19 cellular contexts compared by ENCODE assay signal in genomic region chr11:34030386-34030785, GRCh38. TPM values are rescaled to one million over a fixed set of nuclear protein-coding genes. Genes with fewer than 3 reads are reported as not detected.
A peak's percentile ranks its signal among the peaks of the same experiment; 100 is the strongest.
DNase-seq lines count a peak whose midpoint lies in the region; ATAC-seq, FAIRE-seq and TF ChIP-seq lines count a peak whose summit lies in the region.
"Had no signal": no experiment of that assay in that cellular context is flagged by ENCODE, and none has a peak within 500 bp of the region (broad histone marks: within the 10 kb centered on the region; RNA-seq: fewer than 3 reads in every experiment).

No MANE protein-coding gene starts in this region.

- no peak overlapping the region for H3K27ac ChIP-seq in keratinocyte (ENCODE audit: control insufficient read depth, insufficient read depth, low read length)
- H3K27ac ChIP-seq: Peyer's patch had no signal

- H3K9me1 ChIP-seq in keratinocyte (ENCODE audit: control insufficient read depth, extremely low read depth, insufficient read depth, low read length) = no peaks in the 10 kb centered on the region

- H3K4me1 ChIP-seq in keratinocyte (ENCODE audit: control insufficient read depth, extremely low read depth, insufficient read depth, low read length) = peaks cover 18% of the 10 kb centered on the region

- H3K4me3 ChIP-seq in bronchial epithelial cell (ENCODE audit: low read depth, low read length) = no peak overlapping the region
- H3K4me3 ChIP-seq in keratinocyte (ENCODE audit: control insufficient read depth in 2 of 3, extremely low read depth in 1 of 3, insufficient read depth in 2 of 3, low read depth in 1 of 3, low read length in 3 of 3) = no peak overlapping the region
- H3K4me3 ChIP-seq: Peyer's patch had no signal

- H2AFZ ChIP-seq in keratinocyte (ENCODE audit: control insufficient read depth, low read length) = no peak overlapping the region

- H3K4me2 ChIP-seq in keratinocyte (ENCODE audit: control insufficient read depth, extremely low read depth, insufficient read depth, low read depth, low read length) = peak overlapping the region; percentile 41

- peak; percentile 14 for DNase-seq in NCI-H69 (lab: John Stamatoyannopoulos, UW)
- DNase-seq in bronchial epithelial cell (ENCODE audit: low read depth) = peak; percentile 90
- peak; percentile 87 for DNase-seq in keratinocyte (ENCODE audit: low read depth, low spot score)
- peak; percentile 66 for DNase-seq in renal cortical epithelial cell (ENCODE audit: low read depth)
- no peak for DNase-seq in NCI-H2227 (lab: John Stamatoyannopoulos, UW; ENCODE audit: unreplicated experiment)
- no peak for DNase-seq in mesenteric fat pad (ENCODE audit: low spot score)
- DNase-seq in left lobe of liver (ENCODE audit: low spot score) = no peak
- DNase-seq: ACHN; CD8-positive, alpha-beta memory T cell; DMS79 treated with DMSO at 0.1 percent for 48 hours; H7; NCI-H1417 treated with DMSO at 0.1 percent for 48 hours; NCI-H187 treated with DMSO at 0.1 percent for 48 hours; NCI-H345; NCI-H524 treated with DMSO at 0.1 percent for 48 hours; Peyer's patch; Right ventricle myocardium superior had no signal

- H3K9ac ChIP-seq in keratinocyte (ENCODE audit: control insufficient read depth, extremely low read depth, insufficient read depth, low read length) = no peak overlapping the region

- no peak for ATAC-seq in left lobe of liver
- ATAC-seq in HG03442 (IDR thresholded peaks at IDR 0.05; ENCODE audit: unreplicated experiment) = no peak

- H4K20me1 ChIP-seq in keratinocyte (ENCODE audit: control insufficient read depth, extremely low read depth, insufficient read depth, low read length) = no peaks in the 10 kb centered on the region

- FAIRE-seq in bronchial epithelial cell (lab: Jason Lieb, UNC) = no peak
- FAIRE-seq in keratinocyte (lab: Jason Lieb, UNC) = peak; percentile 68
- FAIRE-seq: D721Med had no signal

- H3K27me3 ChIP-seq in bronchial epithelial cell (ENCODE audit: control insufficient read depth, insufficient read depth, low read length) (no peaks in the 10 kb centered on the region), keratinocyte (ENCODE audit: control insufficient read depth, extremely low read depth, insufficient read depth, low read length) (no peaks in the 10 kb centered on the region)
- H3K27me3 ChIP-seq: Peyer's patch had no signal

- H3K79me2 ChIP-seq in keratinocyte (ENCODE audit: control insufficient read depth, insufficient read depth, low read length) = no peaks in the 10 kb centered on the region

- H3K36me3 ChIP-seq in bronchial epithelial cell (ENCODE audit: control insufficient read depth, insufficient read depth, low read length) = no peaks in the 10 kb centered on the region
- H3K36me3 ChIP-seq in keratinocyte (ENCODE audit: control insufficient read depth in 2 of 2, extremely low read depth in 1 of 2, insufficient read depth in 2 of 2, low read length in 2 of 2) = no peaks in the 10 kb centered on the region
- H3K36me3 ChIP-seq: Peyer's patch had no signal

- dilution Hi-C loops in keratinocyte (cut with MboI; ENCODE audit: extremely low pct_ligation_motif_present, low sequenced_read_pairs) = no loop called here

- no peaks in the 10 kb centered on the region for H3K9me3 ChIP-seq in keratinocyte (ENCODE audit: control insufficient read depth, low read depth, low read length)
- H3K9me3 ChIP-seq: Peyer's patch had no signal

- TF ChIP-seq CTCF in bronchial epithelial cell (IDR thresholded peaks at IDR 0.05; ENCODE audit: insufficient read depth, low read length, severe bottlenecking) (no peak), keratinocyte (optimal IDR thresholded peaks at IDR 0.05 in 1 of 3, IDR thresholded peaks at IDR 0.05 in 1 of 3, conservative IDR thresholded peaks at IDR 0.05 in 1 of 3; ENCODE audit: extremely low read depth in 1 of 3, insufficient read depth in 2 of 3, low read length in 3 of 3) (no peak)

RNA-seq across cellular contexts. Expression of gene CAPRIN1, which starts 21.1 kb away (rescaled TPM):
- total RNA-seq in bronchial epithelial cell (97.9 and 115 TPM in 2 replicates), renal cortical epithelial cell (193 and 362 TPM in 2 replicates), mesenteric fat pad (178 TPM), left lobe of liver (68.6 TPM)
- polyA plus RNA-seq in keratinocyte = 169 to 207 TPM (median 205 TPM) in 3 replicates
- 163 TPM for polyA plus RNA-seq in keratinocyte (2011; ENCODE audit: low read depth)
- polyA plus RNA-seq in keratinocyte (2011; cell fraction: cytosol; rRNA removed) = 133 and 239 TPM in 2 replicates
- polyA plus RNA-seq in keratinocyte (2011; cell fraction: nucleus; rRNA removed) = 142 and 155 TPM in 2 replicates
- 72.3 and 145 TPM in 2 replicates for polyA plus RNA-seq in keratinocyte (2012; ENCODE audit: low replicate concordance)
- 307 to 454 TPM (median 367 TPM) in 3 replicates for polyA minus RNA-seq in keratinocyte
- polyA minus RNA-seq in keratinocyte (2011; cell fraction: cytosol; rRNA and poly(A)+ RNA removed) = 168 TPM
- 127 and 176 TPM in 2 replicates for polyA minus RNA-seq in keratinocyte (2011; cell fraction: nucleus; rRNA and poly(A)+ RNA removed)

Comparison
In these comparisons a context has a peak if more than half of its experiments do, and no peak if none do; other contexts are left out.
1. DNase-seq: peak in NCI-H69 (single experiment), bronchial epithelial cell (single experiment), keratinocyte (single experiment) and renal cortical epithelial cell (single experiment); none in NCI-H2227 (single experiment), mesenteric fat pad (single experiment) and left lobe of liver (single experiment).